1 cellular context compared by ENCODE assay signal in the genomic region with DNA sequence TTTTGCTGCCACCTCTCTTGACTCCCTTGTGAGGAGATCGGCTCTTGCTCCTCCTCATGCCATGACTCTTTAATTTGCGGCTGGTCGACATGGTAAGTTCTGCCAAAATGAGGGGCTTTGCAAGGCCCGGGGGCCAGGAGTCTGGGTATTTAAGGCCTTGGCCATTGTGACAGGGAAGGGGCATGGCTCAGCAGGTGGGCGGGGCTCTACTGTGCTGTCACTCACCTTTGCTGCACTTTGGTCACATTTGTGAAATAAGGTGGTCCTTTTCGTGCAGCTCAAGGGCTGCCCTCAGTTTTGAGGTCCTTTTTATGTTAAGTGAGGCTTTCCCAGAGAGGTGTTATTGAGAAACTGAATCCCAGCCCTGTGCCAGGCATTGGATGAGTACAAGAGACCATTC.
A peak's percentile ranks its signal among the peaks of the same experiment; 100 is the strongest.
TF ChIP-seq lines count a peak whose summit lies in the region.

A gene with protein sequence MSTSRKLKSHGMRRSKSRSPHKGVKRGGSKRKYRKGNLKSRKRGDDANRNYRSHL (minus strand): TSS at position 121 of the 400 bp plus-strand sequence. CDS start 30 bp downstream, at position 91.

TF ChIP-seq in K562, 482 proteins besides CTCF, POLR2A, EP300 and RAD21:
- TF ChIP-seq, protein P1, sequence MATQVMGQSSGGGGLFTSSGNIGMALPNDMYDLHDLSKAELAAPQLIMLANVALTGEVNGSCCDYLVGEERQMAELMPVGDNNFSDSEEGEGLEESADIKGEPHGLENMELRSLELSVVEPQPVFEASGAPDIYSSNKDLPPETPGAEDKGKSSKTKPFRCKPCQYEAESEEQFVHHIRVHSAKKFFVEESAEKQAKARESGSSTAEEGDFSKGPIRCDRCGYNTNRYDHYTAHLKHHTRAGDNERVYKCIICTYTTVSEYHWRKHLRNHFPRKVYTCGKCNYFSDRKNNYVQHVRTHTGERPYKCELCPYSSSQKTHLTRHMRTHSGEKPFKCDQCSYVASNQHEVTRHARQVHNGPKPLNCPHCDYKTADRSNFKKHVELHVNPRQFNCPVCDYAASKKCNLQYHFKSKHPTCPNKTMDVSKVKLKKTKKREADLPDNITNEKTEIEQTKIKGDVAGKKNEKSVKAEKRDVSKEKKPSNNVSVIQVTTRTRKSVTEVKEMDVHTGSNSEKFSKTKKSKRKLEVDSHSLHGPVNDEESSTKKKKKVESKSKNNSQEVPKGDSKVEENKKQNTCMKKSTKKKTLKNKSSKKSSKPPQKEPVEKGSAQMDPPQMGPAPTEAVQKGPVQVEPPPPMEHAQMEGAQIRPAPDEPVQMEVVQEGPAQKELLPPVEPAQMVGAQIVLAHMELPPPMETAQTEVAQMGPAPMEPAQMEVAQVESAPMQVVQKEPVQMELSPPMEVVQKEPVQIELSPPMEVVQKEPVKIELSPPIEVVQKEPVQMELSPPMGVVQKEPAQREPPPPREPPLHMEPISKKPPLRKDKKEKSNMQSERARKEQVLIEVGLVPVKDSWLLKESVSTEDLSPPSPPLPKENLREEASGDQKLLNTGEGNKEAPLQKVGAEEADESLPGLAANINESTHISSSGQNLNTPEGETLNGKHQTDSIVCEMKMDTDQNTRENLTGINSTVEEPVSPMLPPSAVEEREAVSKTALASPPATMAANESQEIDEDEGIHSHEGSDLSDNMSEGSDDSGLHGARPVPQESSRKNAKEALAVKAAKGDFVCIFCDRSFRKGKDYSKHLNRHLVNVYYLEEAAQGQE (CRISPR knock-in tag; IDR thresholded peaks at IDR 0.05; ENCODE audit: low read depth) = no peak
- TF ChIP-seq ZNF12 (CRISPR knock-in tag; IDR thresholded peaks at IDR 0.05) (no peak), SMARCA4 (IDR thresholded peaks at IDR 0.05) (no peak), CREB1 (IDR thresholded peaks at IDR 0.05) (no peak), CREB1 (CRISPR knock-in tag; IDR thresholded peaks at IDR 0.05) (no peak)
- TF ChIP-seq, protein P2, sequence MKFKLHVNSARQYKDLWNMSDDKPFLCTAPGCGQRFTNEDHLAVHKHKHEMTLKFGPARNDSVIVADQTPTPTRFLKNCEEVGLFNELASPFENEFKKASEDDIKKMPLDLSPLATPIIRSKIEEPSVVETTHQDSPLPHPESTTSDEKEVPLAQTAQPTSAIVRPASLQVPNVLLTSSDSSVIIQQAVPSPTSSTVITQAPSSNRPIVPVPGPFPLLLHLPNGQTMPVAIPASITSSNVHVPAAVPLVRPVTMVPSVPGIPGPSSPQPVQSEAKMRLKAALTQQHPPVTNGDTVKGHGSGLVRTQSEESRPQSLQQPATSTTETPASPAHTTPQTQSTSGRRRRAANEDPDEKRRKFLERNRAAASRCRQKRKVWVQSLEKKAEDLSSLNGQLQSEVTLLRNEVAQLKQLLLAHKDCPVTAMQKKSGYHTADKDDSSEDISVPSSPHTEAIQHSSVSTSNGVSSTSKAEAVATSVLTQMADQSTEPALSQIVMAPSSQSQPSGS (CRISPR knock-in tag; IDR thresholded peaks at IDR 0.05) = no peak
- TF ChIP-seq, protein P3, sequence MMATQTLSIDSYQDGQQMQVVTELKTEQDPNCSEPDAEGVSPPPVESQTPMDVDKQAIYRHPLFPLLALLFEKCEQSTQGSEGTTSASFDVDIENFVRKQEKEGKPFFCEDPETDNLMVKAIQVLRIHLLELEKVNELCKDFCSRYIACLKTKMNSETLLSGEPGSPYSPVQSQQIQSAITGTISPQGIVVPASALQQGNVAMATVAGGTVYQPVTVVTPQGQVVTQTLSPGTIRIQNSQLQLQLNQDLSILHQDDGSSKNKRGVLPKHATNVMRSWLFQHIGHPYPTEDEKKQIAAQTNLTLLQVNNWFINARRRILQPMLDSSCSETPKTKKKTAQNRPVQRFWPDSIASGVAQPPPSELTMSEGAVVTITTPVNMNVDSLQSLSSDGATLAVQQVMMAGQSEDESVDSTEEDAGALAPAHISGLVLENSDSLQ (IDR thresholded peaks at IDR 0.05) = peak; percentile 84
TF ChIP-seq in K562: peak in this region for 1.
